29 cellular contexts compared by ENCODE assay signal in the genomic region with DNA sequence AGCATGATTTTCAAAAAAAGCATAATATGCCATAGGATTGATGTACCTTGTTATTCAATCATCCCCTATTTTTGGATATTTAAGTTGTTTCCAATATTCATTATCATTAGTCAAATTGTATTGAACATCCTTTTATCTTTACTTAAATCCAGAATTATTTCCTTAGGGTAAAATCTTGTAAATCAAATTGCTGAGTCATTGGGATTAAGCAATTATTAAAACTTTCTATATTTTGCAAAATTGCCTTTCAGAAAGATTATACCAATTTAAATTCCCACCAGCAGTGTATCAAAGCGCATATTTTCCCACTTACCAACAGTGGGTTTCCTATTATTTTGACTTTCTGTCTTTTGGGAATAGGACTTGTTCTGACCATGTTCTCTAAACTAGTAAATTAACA.
"Had no signal": no experiment of that assay in that cellular context is flagged by ENCODE, and none has a peak within 500 bp of the region (broad histone marks: within the 10 kb centered on the region; RNA-seq: fewer than 3 reads in every experiment).

No MANE protein-coding gene starts in this region.

- FAIRE-seq: frontal cortex had no signal

- H3K36me3 ChIP-seq: adrenal gland, cardiac muscle cell had no signal

- ATAC-seq: activated CD4-positive, alpha-beta T cell treated with anti-CD3 and anti-CD28 coated beads for 36 hours; activated CD8-positive, alpha-beta memory T cell treated with anti-CD3 and anti-CD28 coated beads, Interleukin-2, amount 10 ng/mL, durations not matched to agents 7 days and 5 days; activated CD8-positive, alpha-beta T cell treated with anti-CD3 and anti-CD28 coated beads, Interleukin-2, amount 10 ng/mL, durations not matched to agents 7 days and 5 days; activated naive CD8-positive, alpha-beta T cell treated with anti-CD3 and anti-CD28 coated beads, Interleukin-2, amount 50 U/mL, for 24 hours; body of pancreas; esophagus mucosa had no signal

- H3K4me1 ChIP-seq: adrenal gland, body of pancreas had no signal

- H3K27me3 ChIP-seq: adrenal gland, body of pancreas, cardiac muscle cell, dorsolateral prefrontal cortex had no signal

- DNase-seq: activated CD4-positive, alpha-beta memory T cell treated with anti-CD3 and anti-CD28 coated beads for 36 hours; activated CD4-positive, alpha-beta T cell treated with anti-CD3 and anti-CD28 coated beads for 36 hours; activated CD4-positive, alpha-beta T cell treated with anti-CD3 and anti-CD28 coated beads, Interleukin-2, amount 10 ng/mL, durations not matched to agents 24 days and 14 days; activated CD4-positive, CD25-positive, alpha-beta regulatory T cell; activated CD4-positive, CD25-positive, alpha-beta regulatory T cell treated with anti-CD3 and anti-CD28 coated beads, Interleukin-2, amount 50 U/mL, for 72 hours; activated CD8-positive, alpha-beta memory T cell treated with anti-CD3 and anti-CD28 coated beads, Interleukin-2, amount 10 ng/mL, durations not matched to agents 7 days and 5 days; activated CD8-positive, alpha-beta memory T cell treated with anti-CD3 and anti-CD28 coated beads, Interleukin-2, amount 50 U/mL, for 4 hours; activated CD8-positive, alpha-beta T cell treated with anti-CD3 and anti-CD28 coated beads, Interleukin-2, amount 10 ng/mL, durations not matched to agents 7 days and 5 days; activated effector memory CD4-positive, alpha-beta T cell treated with anti-CD3 and anti-CD28 coated beads, Interleukin-2, amount 50 U/mL, for 16 hours; activated naive CD4-positive, alpha-beta T cell treated with anti-CD3 and anti-CD28 coated beads for 36 hours; activated naive CD8-positive, alpha-beta T cell treated with anti-CD3 and anti-CD28 coated beads for 36 hours; activated naive CD8-positive, alpha-beta T cell treated with anti-CD3 and anti-CD28 coated beads, Interleukin-2, amount 50 U/mL, for 24 hours; activated T-cell treated with anti-CD3 and anti-CD28 coated beads, Interleukin-2, amount 50 U/mL, for 1 hour; activated T-cell treated with anti-CD3 and anti-CD28 coated beads, Interleukin-2, amount 50 U/mL, for 48 hours; adrenal gland; amygdala; aorta; body of pancreas; central memory CD4-positive, alpha-beta T cell; cerebellar nuclear complex; dorsolateral prefrontal cortex; effector memory CD4-positive, alpha-beta T cell; endodermal cell; head of caudate nucleus; T-helper 2 cell had no signal

- H3K4me3 ChIP-seq: adrenal gland, body of pancreas, cardiac muscle cell, coronary artery, dorsolateral prefrontal cortex had no signal

- H3K9me3 ChIP-seq: adrenal gland, body of pancreas had no signal

- H3K27ac ChIP-seq: adrenal gland, body of pancreas, cardiac muscle cell, coronary artery, dorsolateral prefrontal cortex had no signal
